ENCODE assay signal across 8 cellular contexts in the genomic region with DNA sequence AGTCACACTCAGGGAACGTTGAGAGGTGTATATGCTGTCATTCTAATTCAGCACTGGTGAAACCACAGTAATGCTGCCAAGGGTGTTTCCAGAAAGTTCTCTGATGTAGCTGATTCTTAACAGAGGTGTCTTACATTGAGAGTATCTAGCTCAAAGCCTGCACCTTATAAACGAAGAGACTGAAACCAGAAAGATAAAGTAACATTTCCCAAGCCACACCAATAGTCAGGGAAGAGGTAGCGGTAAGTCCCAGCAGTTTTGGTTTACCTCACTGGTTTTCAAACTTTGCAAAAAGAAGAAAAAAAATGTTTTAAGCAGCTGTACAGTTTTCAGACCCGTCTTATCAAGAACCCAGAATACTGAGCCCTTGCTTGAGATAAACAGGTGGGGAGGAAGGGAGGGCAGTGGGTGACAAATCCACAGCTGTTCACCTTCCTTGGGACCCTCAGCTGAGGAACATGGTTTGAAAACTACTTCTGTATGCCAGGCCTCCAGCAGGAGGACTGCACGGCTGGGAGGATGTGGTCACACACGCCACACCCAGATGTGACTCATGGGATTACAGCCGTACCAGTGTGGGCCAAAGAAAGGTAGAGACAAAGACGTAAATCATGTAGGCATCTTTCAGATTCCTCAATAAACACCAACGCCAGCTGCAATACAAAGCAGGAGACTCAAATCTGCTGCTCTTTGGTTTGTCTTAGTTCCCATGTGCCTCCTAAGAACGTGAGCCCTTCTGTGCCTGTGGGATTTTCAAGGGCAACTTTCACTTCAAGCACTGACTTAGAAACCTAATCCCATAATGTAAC.
DNase-seq lines count a peak whose midpoint lies in the region; ATAC-seq and TF ChIP-seq lines count a peak whose summit lies in the region.

No MANE protein-coding gene starts in this region.

- CTCF ChIA-PET in GM10248 (lab: Yijun Ruan, JAX), result interaction anchor here (0.7 to 6.1 kb wide), 42 partner anchors 8 to 534 kb away, joined by 3 to 96 read pairs (median 5); partner anchors contain the start of gene OSBPL3

- no peak overlapping the region for H3K4me3 ChIP-seq in mucosa of descending colon

- POLR2A ChIA-PET in GM10248 (lab: Yijun Ruan, JAX), result interaction anchor here (0.5 to 1.5 kb wide), 3 partner anchors 158 to 304 kb away, joined by 3 to 8 read pairs (median 4); partner anchors contain the start of gene CYCS

- ATAC-seq in mucosa of descending colon, result peak; percentile 90

- no peaks in the 10 kb centered on the region for H3K9me3 ChIP-seq in mucosa of descending colon

- peaks cover 12% of the 10 kb centered on the region for H3K4me1 ChIP-seq in mucosa of descending colon (ENCODE audit: low read depth)

- peak overlapping the region; percentile 29 for H3K27ac ChIP-seq in caudate nucleus (ENCODE audit: low read depth, low read length)

- intact Hi-C loops in mucosa of descending colon (cut with DNase I, micrococcal nuclease), result no loop called here

- TF ChIP-seq CTCF in GM10248 (IDR thresholded peaks at IDR 0.05; ENCODE audit: control extremely low read depth, extremely low read depth, low read depth, missing control alignments) (no peak), mucosa of descending colon (IDR thresholded peaks at IDR 0.05) (no peak)

- DNase-seq in GM10248 (ENCODE audit: extremely low spot score) (peak; percentile 68), GOT3 (lab: John Stamatoyannopoulos, UW) (peak; percentile 24), Kasumi-1 (lab: John Stamatoyannopoulos, UW) (peak; percentile 81 to 84), caudate nucleus (lab: John Stamatoyannopoulos, UW) (no peak), mucosa of descending colon (peak; percentile 74 to 88 (median 85)), NCI-H1436 treated with DMSO at 0.1 percent for 48 hours (lab: John Stamatoyannopoulos, UW) (no peak)
- peak; percentile 53 for DNase-seq in activated CD4-positive, CD25-positive, alpha-beta regulatory T cell treated with anti-CD3 and anti-CD28 coated beads, Interleukin-2, amount 50 U/mL, for 16 hours (ENCODE audit: low read depth, low spot score)
- DNase-seq in stimulated activated naive CD4-positive, alpha-beta T cell treated with Interleukin-2 at 50 U/mL for 16 hours (lab: John Stamatoyannopoulos, UW), result peak; percentile 76

- H3K36me3 ChIP-seq in mucosa of descending colon (ENCODE audit: low read depth), result no peaks in the 10 kb centered on the region

Comparison
In these comparisons a context has a peak if more than half of its experiments do, and no peak if none do; other contexts are left out.
1. DNase-seq: peak in GM10248 (single experiment), GOT3 (single experiment), Kasumi-1 (2 of 2), activated CD4-positive, CD25-positive, alpha-beta regulatory T cell treated with anti-CD3 and anti-CD28 coated beads, Interleukin-2, amount 50 U/mL, for 16 hours (single experiment), mucosa of descending colon (3 of 3) and stimulated activated naive CD4-positive, alpha-beta T cell treated with Interleukin-2 at 50 U/mL for 16 hours (single experiment); none in caudate nucleus (0 of 61) and NCI-H1436 treated with DMSO at 0.1 percent for 48 hours (single experiment).